ENCODE assay signal across 8 cellular contexts in the genomic region with DNA sequence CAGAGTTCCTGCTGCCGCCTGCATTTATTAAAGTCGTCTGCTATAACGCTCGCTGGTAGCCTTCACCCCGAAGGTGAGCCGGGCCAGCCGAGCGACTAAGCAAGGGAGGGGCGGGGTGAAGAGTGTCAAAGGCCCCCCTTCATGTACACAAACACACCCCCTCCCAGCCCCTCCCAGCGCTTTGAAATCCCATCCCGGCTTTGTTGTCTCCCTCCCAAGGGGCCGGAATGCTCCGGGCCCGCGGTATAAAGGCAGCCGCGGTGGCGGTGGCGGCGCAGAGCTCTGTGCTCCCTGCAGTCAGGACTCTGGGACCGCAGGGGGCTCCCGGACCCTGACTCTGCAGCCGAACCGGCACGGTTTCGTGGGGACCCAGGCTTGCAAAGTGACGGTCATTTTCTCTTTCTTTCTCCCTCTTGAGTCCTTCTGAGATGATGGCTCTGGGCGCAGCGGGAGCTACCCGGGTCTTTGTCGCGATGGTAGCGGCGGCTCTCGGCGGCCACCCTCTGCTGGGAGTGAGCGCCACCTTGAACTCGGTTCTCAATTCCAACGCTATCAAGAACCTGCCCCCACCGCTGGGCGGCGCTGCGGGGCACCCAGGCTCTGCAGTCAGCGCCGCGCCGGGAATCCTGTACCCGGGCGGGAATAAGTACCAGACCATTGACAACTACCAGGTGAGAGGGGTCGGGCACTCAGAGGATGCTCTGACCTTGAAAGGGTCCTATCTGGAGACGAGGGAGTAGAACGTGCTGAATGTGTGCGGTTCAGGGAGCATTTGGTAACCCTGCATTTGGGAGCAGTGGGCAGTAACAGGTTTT. TPM values are rescaled to one million over a fixed set of nuclear protein-coding genes. Genes with fewer than 3 reads are reported as not detected.
DNase-seq lines count a peak whose midpoint lies in the region; ATAC-seq and TF ChIP-seq lines count a peak whose summit lies in the region.

A gene with protein sequence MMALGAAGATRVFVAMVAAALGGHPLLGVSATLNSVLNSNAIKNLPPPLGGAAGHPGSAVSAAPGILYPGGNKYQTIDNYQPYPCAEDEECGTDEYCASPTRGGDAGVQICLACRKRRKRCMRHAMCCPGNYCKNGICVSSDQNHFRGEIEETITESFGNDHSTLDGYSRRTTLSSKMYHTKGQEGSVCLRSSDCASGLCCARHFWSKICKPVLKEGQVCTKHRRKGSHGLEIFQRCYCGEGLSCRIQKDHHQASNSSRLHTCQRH (plus strand): TSS at position 275 of the 815 bp plus-strand sequence. CDS start 154 bp downstream, at position 429.

- POLR2A ChIA-PET in activated naive CD8-positive, alpha-beta T cell treated with anti-CD3 and anti-CD28 coated beads, Interleukin-2, amount 10 ng/mL, durations not matched to agents 7 days and 5 days (lab: Charles Lee) = no interaction called here

- H3K4me3 ChIP-seq in ACC112 (ENCODE audit: low read depth, low read length) (peak within 1 kb of the TSS; percentile 93), LNCaP clone FGC (ENCODE audit: low read depth, low read length) (no peak within 1 kb of the TSS), cardiac muscle cell (peak within 1 kb of the TSS; percentile 55)

- H3K4me1 ChIP-seq in ACC112 (ENCODE audit: control insufficient read depth, insufficient read depth, low read length, unreplicated experiment) (peaks cover 31% of the 10 kb centered on the region), cardiac muscle cell (ENCODE audit: low read depth) (no peaks in the 10 kb centered on the region)

- H3K36me3 Mint-ChIP-seq in activated naive CD8-positive, alpha-beta T cell treated with anti-CD3 and anti-CD28 coated beads, Interleukin-2, amount 10 ng/mL, durations not matched to agents 7 days and 5 days = no peaks in the 10 kb centered on the region

- ATAC-seq in GM18511 (IDR thresholded peaks at IDR 0.05; ENCODE audit: unreplicated experiment) (peak; percentile 63), omental fat pad (ENCODE audit: low FRiP score) (peak; percentile 38), HG02678 (IDR thresholded peaks at IDR 0.05; ENCODE audit: unreplicated experiment) (no peak)
- peak; percentile 33 for ATAC-seq in activated naive CD8-positive, alpha-beta T cell treated with anti-CD3 and anti-CD28 coated beads, Interleukin-2, amount 10 ng/mL, durations not matched to agents 7 days and 5 days (ENCODE audit: low read depth)

- H3K27me3 Mint-ChIP-seq in activated naive CD8-positive, alpha-beta T cell treated with anti-CD3 and anti-CD28 coated beads, Interleukin-2, amount 10 ng/mL, durations not matched to agents 7 days and 5 days = peaks cover 65% of the 10 kb centered on the region

- H2AFZ ChIP-seq in ACC112 (ENCODE audit: low read length, unreplicated experiment) = peak within 1 kb of the TSS; percentile 52

- H3K27ac ChIP-seq in ACC112 (ENCODE audit: low read depth, low read length) = peak within 1 kb of the TSS; percentile 97
- H3K27ac ChIP-seq in cardiac muscle cell = no peak within 1 kb of the TSS

- no peaks in the 10 kb centered on the region for H3K9me3 Mint-ChIP-seq in activated naive CD8-positive, alpha-beta T cell treated with anti-CD3 and anti-CD28 coated beads, Interleukin-2, amount 10 ng/mL, durations not matched to agents 7 days and 5 days

- peak within 1 kb of the TSS; percentile 55 for H3K4me3 Mint-ChIP-seq in activated naive CD8-positive, alpha-beta T cell treated with anti-CD3 and anti-CD28 coated beads, Interleukin-2, amount 10 ng/mL, durations not matched to agents 7 days and 5 days

- peaks cover 5% of the 10 kb centered on the region for H3K4me1 Mint-ChIP-seq in activated naive CD8-positive, alpha-beta T cell treated with anti-CD3 and anti-CD28 coated beads, Interleukin-2, amount 10 ng/mL, durations not matched to agents 7 days and 5 days

- H3K27me3 ChIP-seq in ACC112 (ENCODE audit: insufficient read depth, low read length) (no peaks in the 10 kb centered on the region), cardiac muscle cell (peaks cover 42% of the 10 kb centered on the region)

- DNase-seq in LNCaP clone FGC (ENCODE audit: low read depth) (no peak), cardiac muscle cell (ENCODE audit: low read depth in 1 of 2, low spot score in 1 of 2) (peak; percentile 71 to 85), omental fat pad (ENCODE audit: low spot score) (peak; percentile 33), NOMO-1 (lab: John Stamatoyannopoulos, UW; ENCODE audit: unreplicated experiment in 2 of 2) (no peak)
- DNase-seq in activated naive CD8-positive, alpha-beta T cell treated with anti-CD3 and anti-CD28 coated beads, Interleukin-2, amount 10 ng/mL, durations not matched to agents 7 days and 5 days = peak; percentile 44

- TF ChIP-seq CTCF in LNCaP clone FGC (IDR thresholded peaks at IDR 0.05; ENCODE audit: control insufficient read depth, extremely low read depth, insufficient read depth) = peak; percentile 48; the same call in 1 of the 2 replicates
- TF ChIP-seq CTCF in cardiac muscle cell (IDR thresholded peaks at IDR 0.05; ENCODE audit: low read depth, low read length) = peak; percentile 87
- peak in 1 of 3 donors; percentile 27 for TF ChIP-seq CTCF in omental fat pad (IDR thresholded peaks at IDR 0.05)

- H3K9me3 ChIP-seq in cardiac muscle cell (ENCODE audit: low read depth) = no peaks in the 10 kb centered on the region

- H3K27ac Mint-ChIP-seq in activated naive CD8-positive, alpha-beta T cell treated with anti-CD3 and anti-CD28 coated beads, Interleukin-2, amount 10 ng/mL, durations not matched to agents 7 days and 5 days = no peak within 1 kb of the TSS

- peaks cover 12% of the 10 kb centered on the region for H3K36me3 ChIP-seq in ACC112 (ENCODE audit: insufficient read depth, low read length)
- no peaks in the 10 kb centered on the region for H3K36me3 ChIP-seq in cardiac muscle cell

- peaks cover 31% of the 10 kb centered on the region for H3K79me2 ChIP-seq in ACC112 (ENCODE audit: control insufficient read depth, insufficient read depth, low read length, unreplicated experiment)

RNA-seq across cellular contexts. Expression of the gene that starts here (rescaled TPM):
- total RNA-seq in activated naive CD8-positive, alpha-beta T cell treated with anti-CD3 and anti-CD28 coated beads, Interleukin-2, amount 10 ng/mL, durations not matched to agents 7 days and 5 days = not detected
- total RNA-seq in cardiac muscle cell = 3.2 and 6.0 TPM in 2 replicates
- polyA plus RNA-seq in cardiac muscle cell = 6.7 and 11.1 TPM in 2 replicates
- 10 to 100 TPM in 1 of 4 donors, 1 to 10 TPM in 3; 3.5 to 13.3 (median 6.0) TPM for total RNA-seq in omental fat pad

Comparison
In these comparisons a context has a peak if more than half of its experiments do, and no peak if none do; other contexts are left out.
1. Peak in DNase-seq and ATAC-seq in activated naive CD8-positive, alpha-beta T cell treated with anti-CD3 and anti-CD28 coated beads, Interleukin-2, amount 10 ng/mL, durations not matched to agents 7 days and 5 days; RNA of the gene not detected or under 1 TPM.
2. DNase-seq: peak in cardiac muscle cell (2 of 2) and omental fat pad (single experiment); none in LNCaP clone FGC (single experiment) and NOMO-1 (0 of 2).